32 cellular contexts compared by ENCODE assay signal in genomic region chr7:879706-880105, GRCh38. TPM values are rescaled to one million over a fixed set of nuclear protein-coding genes. Genes with fewer than 3 reads are reported as not detected.
DNase-seq lines count a peak whose midpoint lies in the region; ATAC-seq, FAIRE-seq and TF ChIP-seq lines count a peak whose summit lies in the region.
"Had no signal": no experiment of that assay in that cellular context is flagged by ENCODE, and none has a peak within 500 bp of the region (broad histone marks: within the 10 kb centered on the region; RNA-seq: fewer than 3 reads in every experiment).

No MANE protein-coding gene starts in this region.

- H3K4me2 ChIP-seq in BLaER1 = peak overlapping the region; percentile 95
- peak overlapping the region; percentile 94; the same call in 1 of the 2 replicates for H3K4me2 ChIP-seq in DND-41 (ENCODE audit: insufficient read depth, low read length)
- no peak overlapping the region for H3K4me2 ChIP-seq in neural progenitor cell

- H3K9me3 ChIP-seq in BLaER1 (no peaks in the 10 kb centered on the region), DND-41 (ENCODE audit: insufficient read depth, low read length, severe bottlenecking) (no peaks in the 10 kb centered on the region), neural progenitor cell (ENCODE audit: low read depth) (no peaks in the 10 kb centered on the region)
- H3K9me3 ChIP-seq: body of pancreas, suprapubic skin, uterus had no signal

- H3K27me3 ChIP-seq in BLaER1 (no peaks in the 10 kb centered on the region), DND-41 (ENCODE audit: insufficient read depth, low read length, poor library complexity) (no peaks in the 10 kb centered on the region), neural progenitor cell (no peaks in the 10 kb centered on the region)
- H3K27me3 ChIP-seq: body of pancreas, suprapubic skin, uterus had no signal

- DNase-seq in DND-41 (no peak), neural progenitor cell (ENCODE audit: low spot score) (no peak), urothelium cell line (ENCODE audit: low spot score) (no peak), DMS153 (lab: John Stamatoyannopoulos, UW) (no peak), AML-193 (lab: John Stamatoyannopoulos, UW) (no peak), islet precursor cell (no peak)
- DNase-seq: activated CD4-positive, alpha-beta T cell treated with anti-CD3 and anti-CD28 coated beads for 36 hours; activated naive CD8-positive, alpha-beta T cell treated with anti-CD3 and anti-CD28 coated beads, Interleukin-2, amount 50 U/mL, for 24 hours; activated T-cell treated with anti-CD3 and anti-CD28 coated beads, Interleukin-2, amount 50 U/mL, for 24 hours; CD8-positive, alpha-beta memory T cell; effector CD8-positive, alpha-beta T cell; head of caudate nucleus; Karpas-422; left colon; MV-4-11; naive B cell; NCI-H146; NCI-H2107; NCI-H82; RPMI8226; stimulated activated CD4-positive, alpha-beta T cell treated with anti-CD3 and anti-CD28 coated beads, Interleukin-15, amount 100 ng/mL, for 24 hours; stimulated activated naive B cell treated with anti-CD40 and anti-IgM and Interleukin-4, amounts not matched to agents 10 μg/mL and 1 μg/mL and 100 μg/mL, for 72 hours; uterus had no signal

- no peak overlapping the region for H3K27ac Mint-ChIP-seq in neural progenitor cell
- H3K27ac Mint-ChIP-seq: activated CD4-positive, alpha-beta T cell treated with anti-CD3 and anti-CD28 coated beads for 36 hours; activated naive CD8-positive, alpha-beta T cell treated with anti-CD3 and anti-CD28 coated beads, Interleukin-2, amount 50 U/mL, for 24 hours; stimulated activated naive B cell treated with anti-CD40 and anti-IgM and Interleukin-4, amounts not matched to agents 10 μg/mL and 1 μg/mL and 100 μg/mL, for 72 hours had no signal

- no peaks in the 10 kb centered on the region for H3K9me3 Mint-ChIP-seq in neural progenitor cell
- H3K9me3 Mint-ChIP-seq: activated naive CD8-positive, alpha-beta T cell treated with anti-CD3 and anti-CD28 coated beads, Interleukin-2, amount 50 U/mL, for 24 hours; activated T-cell treated with anti-CD3 and anti-CD28 coated beads, Interleukin-2, amount 50 U/mL, for 24 hours; CD8-positive, alpha-beta memory T cell; naive B cell; stimulated activated naive B cell treated with anti-CD40 and anti-IgM and Interleukin-4, amounts not matched to agents 10 μg/mL and 1 μg/mL and 100 μg/mL, for 72 hours had no signal

- H3K4me3 ChIP-seq in BLaER1 (no peak overlapping the region), DND-41 (ENCODE audit: low read depth in 1 of 2, low read length in 2 of 2) (no peak overlapping the region), neural progenitor cell (no peak overlapping the region)
- H3K4me3 ChIP-seq: body of pancreas, suprapubic skin, uterus had no signal

- H4K20me1 ChIP-seq in BLaER1 = peaks cover 70% of the 10 kb centered on the region
- H4K20me1 ChIP-seq in DND-41 (ENCODE audit: insufficient read depth, low read length) = peaks cover 66% of the 10 kb centered on the region
- H4K20me1 ChIP-seq in neural progenitor cell (ENCODE audit: low read depth) = peaks cover 70% of the 10 kb centered on the region

- H3K4me1 ChIP-seq in BLaER1 (peaks cover 67% of the 10 kb centered on the region), DND-41 (ENCODE audit: insufficient read depth, low read length) (peaks cover 32% of the 10 kb centered on the region), neural progenitor cell (peaks cover 9% of the 10 kb centered on the region)
- H3K4me1 ChIP-seq: parathyroid adenoma had no signal

- ATAC-seq in DND-41 (ENCODE audit: insufficient read depth, low read depth) = no peak
- ATAC-seq: activated CD4-positive, alpha-beta T cell treated with anti-CD3 and anti-CD28 coated beads for 36 hours; activated naive CD8-positive, alpha-beta T cell treated with anti-CD3 and anti-CD28 coated beads, Interleukin-2, amount 50 U/mL, for 24 hours; body of pancreas; left colon; right cardiac atrium; stimulated activated naive B cell treated with anti-CD40 and anti-IgM and Interleukin-4, amounts not matched to agents 10 μg/mL and 1 μg/mL and 100 μg/mL, for 72 hours had no signal

- H3K4me3 Mint-ChIP-seq in neural progenitor cell = peak overlapping the region; percentile 69
- H3K4me3 Mint-ChIP-seq: stimulated activated naive B cell treated with anti-CD40 and anti-IgM and Interleukin-4, amounts not matched to agents 10 μg/mL and 1 μg/mL and 100 μg/mL, for 72 hours had no signal

- H2AFZ ChIP-seq in DND-41 (ENCODE audit: low read depth, low read length) = no peak overlapping the region
- no peak overlapping the region for H2AFZ ChIP-seq in neural progenitor cell (replicated peaks)
- H2AFZ ChIP-seq: parathyroid adenoma had no signal

- H3K79me2 ChIP-seq in DND-41 (ENCODE audit: insufficient read depth, low read length) = peaks cover 82% of the 10 kb centered on the region
- H3K79me2 ChIP-seq in neural progenitor cell (ENCODE audit: low read depth) = peaks cover 80% of the 10 kb centered on the region

- no peak for TF ChIP-seq CTCF in DND-41 (IDR thresholded peaks at IDR 0.05; ENCODE audit: borderline replicate concordance, extremely low read depth, low read length, poor library complexity, severe bottlenecking)
- no peak for TF ChIP-seq CTCF in neural progenitor cell (IDR thresholded peaks at IDR 0.05)

- H3K27ac ChIP-seq in BLaER1 = 0 out of 2 replicates have a peak overlapping the region, but pooled peaks have one; percentile 20
- H3K27ac ChIP-seq in DND-41 (ENCODE audit: low read length) = no peak overlapping the region
- peak overlapping the region; percentile 41 for H3K27ac ChIP-seq in cingulate gyrus (ENCODE audit: low read depth, low read length)
- H3K27ac ChIP-seq in neural progenitor cell = no peak overlapping the region
- H3K27ac ChIP-seq: parathyroid adenoma, suprapubic skin, uterus had no signal

- FAIRE-seq in urothelium cell line (lab: Jason Lieb, UNC) = no peak
- FAIRE-seq: colon, G401.6, H1 had no signal

- H3K27me3 Mint-ChIP-seq in neural progenitor cell (ENCODE audit: insufficient read depth, low read depth) = peaks cover 4% of the 10 kb centered on the region
- H3K27me3 Mint-ChIP-seq: activated CD4-positive, alpha-beta T cell treated with anti-CD3 and anti-CD28 coated beads for 36 hours; activated naive CD8-positive, alpha-beta T cell treated with anti-CD3 and anti-CD28 coated beads, Interleukin-2, amount 50 U/mL, for 24 hours; activated T-cell treated with anti-CD3 and anti-CD28 coated beads, Interleukin-2, amount 50 U/mL, for 24 hours; CD8-positive, alpha-beta memory T cell; naive B cell; stimulated activated naive B cell treated with anti-CD40 and anti-IgM and Interleukin-4, amounts not matched to agents 10 μg/mL and 1 μg/mL and 100 μg/mL, for 72 hours had no signal

- peaks cover 9% of the 10 kb centered on the region for H3K4me1 Mint-ChIP-seq in neural progenitor cell

- H3K9ac ChIP-seq in BLaER1 (peak overlapping the region; percentile 48; the same call in 1 of the 2 replicates), DND-41 (ENCODE audit: low read depth, low read length) (no peak overlapping the region; the same call in 1 of the 2 replicates), neural progenitor cell (no peak overlapping the region)
- H3K9ac ChIP-seq: parathyroid adenoma had no signal

- H3F3A ChIP-seq in neural progenitor cell (ENCODE audit: low read depth) = peaks cover 13% of the 10 kb centered on the region

- H3K36me3 ChIP-seq in BLaER1 (peaks cover 63% of the 10 kb centered on the region), DND-41 (ENCODE audit: insufficient read depth, low read length) (peaks cover 19% of the 10 kb centered on the region), neural progenitor cell (no peaks in the 10 kb centered on the region)
- H3K36me3 ChIP-seq: uterus had no signal

- peaks cover 11% of the 10 kb centered on the region for H3K36me3 Mint-ChIP-seq in neural progenitor cell
- H3K36me3 Mint-ChIP-seq: naive B cell had no signal

RNA-seq across cellular contexts. Expression of gene GET4, which starts 3.4 kb away (rescaled TPM):
- 17.2 and 35.7 TPM in 2 replicates for total RNA-seq in neural progenitor cell (ENCODE audit: low replicate concordance)

RNA-seq across cellular contexts. Expression of gene SUN1, which starts 47.4 kb away (rescaled TPM):
- 104 and 131 TPM in 2 replicates for total RNA-seq in neural progenitor cell (ENCODE audit: low replicate concordance)

Comparison
In these comparisons a context has a peak if more than half of its experiments do, and no peak if none do; other contexts are left out.
1. H3K27ac ChIP-seq: peak in BLaER1 (single experiment) and cingulate gyrus (single experiment); none in DND-41 (single experiment) and neural progenitor cell (single experiment).